1 cellular context compared by ENCODE assay signal in the genomic region with DNA sequence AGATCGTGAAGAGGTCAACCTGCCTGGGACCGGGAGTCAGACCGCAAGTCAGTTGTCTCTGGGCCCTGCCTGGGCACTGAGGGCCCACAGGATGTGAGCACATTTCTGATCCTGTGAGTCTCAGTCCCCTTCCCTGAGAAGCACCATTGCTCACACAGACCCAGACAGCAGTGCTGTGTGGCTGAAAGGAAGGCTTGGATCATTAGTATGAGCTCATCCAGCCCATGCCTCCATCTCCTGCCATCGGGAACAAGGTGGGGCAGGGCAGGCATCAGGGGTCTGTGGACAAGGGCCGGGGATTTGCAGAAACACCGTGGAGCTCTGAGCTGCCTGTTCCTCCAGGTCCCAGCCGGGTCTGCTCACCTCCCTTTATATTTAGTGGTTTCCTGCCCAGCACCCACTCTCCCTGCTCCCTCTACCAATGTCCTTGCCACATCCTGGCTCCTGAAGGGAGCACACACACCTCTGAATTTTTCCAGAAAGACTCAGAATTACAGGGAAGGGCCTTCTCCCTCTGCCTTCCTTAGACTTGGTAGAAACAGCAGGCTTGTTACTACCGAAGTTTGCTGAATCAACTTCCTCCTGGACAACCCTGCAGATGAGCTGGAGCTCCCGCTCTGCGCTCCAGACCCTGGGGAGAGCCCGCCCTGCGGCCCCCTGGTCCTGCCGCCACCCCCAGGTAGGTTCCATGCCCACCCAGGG.
TF ChIP-seq lines count a peak whose summit lies in the region.

No MANE protein-coding gene starts in this region.

TF ChIP-seq in GM12878, 131 proteins besides CTCF, POLR2A, EP300 and RAD21:
- TF ChIP-seq RCOR1 (conservative IDR thresholded peaks at IDR 0.05; ENCODE audit: low read depth, low read length) (no peak), FOXK2 (IDR thresholded peaks at IDR 0.05) (no peak), JUND (IDR thresholded peaks at IDR 0.05; ENCODE audit: low read depth, low read length) (no peak), PAX8 (IDR thresholded peaks at IDR 0.05) (no peak), MYC (IDR thresholded peaks at IDR 0.05; ENCODE audit: insufficient read depth, insufficient read length, insufficient replicate concordance, low read length, severe bottlenecking) (no peak), MXI1 (IDR thresholded peaks at IDR 0.05; ENCODE audit: low read depth, low read length) (no peak), PAX5 (IDR thresholded peaks at IDR 0.05; ENCODE audit: borderline replicate concordance, low read depth, low read length) (no peak), NFYA (IDR thresholded peaks at IDR 0.05; ENCODE audit: borderline replicate concordance, low read depth, low read length) (no peak), SP1 (IDR thresholded peaks at IDR 0.05; ENCODE audit: low read depth, low read length) (no peak)
- TF ChIP-seq, protein P1, sequence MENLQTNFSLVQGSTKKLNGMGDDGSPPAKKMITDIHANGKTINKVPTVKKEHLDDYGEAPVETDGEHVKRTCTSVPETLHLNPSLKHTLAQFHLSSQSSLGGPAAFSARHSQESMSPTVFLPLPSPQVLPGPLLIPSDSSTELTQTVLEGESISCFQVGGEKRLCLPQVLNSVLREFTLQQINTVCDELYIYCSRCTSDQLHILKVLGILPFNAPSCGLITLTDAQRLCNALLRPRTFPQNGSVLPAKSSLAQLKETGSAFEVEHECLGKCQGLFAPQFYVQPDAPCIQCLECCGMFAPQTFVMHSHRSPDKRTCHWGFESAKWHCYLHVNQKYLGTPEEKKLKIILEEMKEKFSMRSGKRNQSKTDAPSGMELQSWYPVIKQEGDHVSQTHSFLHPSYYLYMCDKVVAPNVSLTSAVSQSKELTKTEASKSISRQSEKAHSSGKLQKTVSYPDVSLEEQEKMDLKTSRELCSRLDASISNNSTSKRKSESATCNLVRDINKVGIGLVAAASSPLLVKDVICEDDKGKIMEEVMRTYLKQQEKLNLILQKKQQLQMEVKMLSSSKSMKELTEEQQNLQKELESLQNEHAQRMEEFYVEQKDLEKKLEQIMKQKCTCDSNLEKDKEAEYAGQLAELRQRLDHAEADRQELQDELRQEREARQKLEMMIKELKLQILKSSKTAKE (IDR thresholded peaks at IDR 0.05; ENCODE audit: low read depth, poor library complexity, severe bottlenecking), result no peak
- TF ChIP-seq, protein P2, sequence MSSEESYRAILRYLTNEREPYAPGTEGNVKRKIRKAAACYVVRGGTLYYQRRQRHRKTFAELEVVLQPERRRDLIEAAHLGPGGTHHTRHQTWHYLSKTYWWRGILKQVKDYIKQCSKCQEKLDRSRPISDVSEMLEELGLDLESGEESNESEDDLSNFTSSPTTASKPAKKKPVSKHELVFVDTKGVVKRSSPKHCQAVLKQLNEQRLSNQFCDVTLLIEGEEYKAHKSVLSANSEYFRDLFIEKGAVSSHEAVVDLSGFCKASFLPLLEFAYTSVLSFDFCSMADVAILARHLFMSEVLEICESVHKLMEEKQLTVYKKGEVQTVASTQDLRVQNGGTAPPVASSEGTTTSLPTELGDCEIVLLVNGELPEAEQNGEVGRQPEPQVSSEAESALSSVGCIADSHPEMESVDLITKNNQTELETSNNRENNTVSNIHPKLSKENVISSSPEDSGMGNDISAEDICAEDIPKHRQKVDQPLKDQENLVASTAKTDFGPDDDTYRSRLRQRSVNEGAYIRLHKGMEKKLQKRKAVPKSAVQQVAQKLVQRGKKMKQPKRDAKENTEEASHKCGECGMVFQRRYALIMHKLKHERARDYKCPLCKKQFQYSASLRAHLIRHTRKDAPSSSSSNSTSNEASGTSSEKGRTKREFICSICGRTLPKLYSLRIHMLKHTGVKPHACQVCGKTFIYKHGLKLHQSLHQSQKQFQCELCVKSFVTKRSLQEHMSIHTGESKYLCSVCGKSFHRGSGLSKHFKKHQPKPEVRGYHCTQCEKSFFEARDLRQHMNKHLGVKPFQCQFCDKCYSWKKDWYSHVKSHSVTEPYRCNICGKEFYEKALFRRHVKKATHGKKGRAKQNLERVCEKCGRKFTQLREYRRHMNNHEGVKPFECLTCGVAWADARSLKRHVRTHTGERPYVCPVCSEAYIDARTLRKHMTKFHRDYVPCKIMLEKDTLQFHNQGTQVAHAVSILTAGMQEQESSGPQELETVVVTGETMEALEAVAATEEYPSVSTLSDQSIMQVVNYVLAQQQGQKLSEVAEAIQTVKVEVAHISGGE (CRISPR knock-in tag; IDR thresholded peaks at IDR 0.05), result no peak
- TF ChIP-seq, protein P3, sequence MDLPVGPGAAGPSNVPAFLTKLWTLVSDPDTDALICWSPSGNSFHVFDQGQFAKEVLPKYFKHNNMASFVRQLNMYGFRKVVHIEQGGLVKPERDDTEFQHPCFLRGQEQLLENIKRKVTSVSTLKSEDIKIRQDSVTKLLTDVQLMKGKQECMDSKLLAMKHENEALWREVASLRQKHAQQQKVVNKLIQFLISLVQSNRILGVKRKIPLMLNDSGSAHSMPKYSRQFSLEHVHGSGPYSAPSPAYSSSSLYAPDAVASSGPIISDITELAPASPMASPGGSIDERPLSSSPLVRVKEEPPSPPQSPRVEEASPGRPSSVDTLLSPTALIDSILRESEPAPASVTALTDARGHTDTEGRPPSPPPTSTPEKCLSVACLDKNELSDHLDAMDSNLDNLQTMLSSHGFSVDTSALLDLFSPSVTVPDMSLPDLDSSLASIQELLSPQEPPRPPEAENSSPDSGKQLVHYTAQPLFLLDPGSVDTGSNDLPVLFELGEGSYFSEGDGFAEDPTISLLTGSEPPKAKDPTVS (IDR thresholded peaks at IDR 0.05; ENCODE audit: low read depth, low read length), result no peak
- TF ChIP-seq, protein P4, sequence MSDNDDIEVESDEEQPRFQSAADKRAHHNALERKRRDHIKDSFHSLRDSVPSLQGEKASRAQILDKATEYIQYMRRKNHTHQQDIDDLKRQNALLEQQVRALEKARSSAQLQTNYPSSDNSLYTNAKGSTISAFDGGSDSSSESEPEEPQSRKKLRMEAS (IDR thresholded peaks at IDR 0.05; ENCODE audit: low read depth, low read length), result no peak
- TF ChIP-seq, protein P5, sequence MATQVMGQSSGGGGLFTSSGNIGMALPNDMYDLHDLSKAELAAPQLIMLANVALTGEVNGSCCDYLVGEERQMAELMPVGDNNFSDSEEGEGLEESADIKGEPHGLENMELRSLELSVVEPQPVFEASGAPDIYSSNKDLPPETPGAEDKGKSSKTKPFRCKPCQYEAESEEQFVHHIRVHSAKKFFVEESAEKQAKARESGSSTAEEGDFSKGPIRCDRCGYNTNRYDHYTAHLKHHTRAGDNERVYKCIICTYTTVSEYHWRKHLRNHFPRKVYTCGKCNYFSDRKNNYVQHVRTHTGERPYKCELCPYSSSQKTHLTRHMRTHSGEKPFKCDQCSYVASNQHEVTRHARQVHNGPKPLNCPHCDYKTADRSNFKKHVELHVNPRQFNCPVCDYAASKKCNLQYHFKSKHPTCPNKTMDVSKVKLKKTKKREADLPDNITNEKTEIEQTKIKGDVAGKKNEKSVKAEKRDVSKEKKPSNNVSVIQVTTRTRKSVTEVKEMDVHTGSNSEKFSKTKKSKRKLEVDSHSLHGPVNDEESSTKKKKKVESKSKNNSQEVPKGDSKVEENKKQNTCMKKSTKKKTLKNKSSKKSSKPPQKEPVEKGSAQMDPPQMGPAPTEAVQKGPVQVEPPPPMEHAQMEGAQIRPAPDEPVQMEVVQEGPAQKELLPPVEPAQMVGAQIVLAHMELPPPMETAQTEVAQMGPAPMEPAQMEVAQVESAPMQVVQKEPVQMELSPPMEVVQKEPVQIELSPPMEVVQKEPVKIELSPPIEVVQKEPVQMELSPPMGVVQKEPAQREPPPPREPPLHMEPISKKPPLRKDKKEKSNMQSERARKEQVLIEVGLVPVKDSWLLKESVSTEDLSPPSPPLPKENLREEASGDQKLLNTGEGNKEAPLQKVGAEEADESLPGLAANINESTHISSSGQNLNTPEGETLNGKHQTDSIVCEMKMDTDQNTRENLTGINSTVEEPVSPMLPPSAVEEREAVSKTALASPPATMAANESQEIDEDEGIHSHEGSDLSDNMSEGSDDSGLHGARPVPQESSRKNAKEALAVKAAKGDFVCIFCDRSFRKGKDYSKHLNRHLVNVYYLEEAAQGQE (IDR thresholded peaks at IDR 0.05; ENCODE audit: low read depth, low read length), result no peak
